ENCODE assay signal across 8 cellular contexts in the genomic region with DNA sequence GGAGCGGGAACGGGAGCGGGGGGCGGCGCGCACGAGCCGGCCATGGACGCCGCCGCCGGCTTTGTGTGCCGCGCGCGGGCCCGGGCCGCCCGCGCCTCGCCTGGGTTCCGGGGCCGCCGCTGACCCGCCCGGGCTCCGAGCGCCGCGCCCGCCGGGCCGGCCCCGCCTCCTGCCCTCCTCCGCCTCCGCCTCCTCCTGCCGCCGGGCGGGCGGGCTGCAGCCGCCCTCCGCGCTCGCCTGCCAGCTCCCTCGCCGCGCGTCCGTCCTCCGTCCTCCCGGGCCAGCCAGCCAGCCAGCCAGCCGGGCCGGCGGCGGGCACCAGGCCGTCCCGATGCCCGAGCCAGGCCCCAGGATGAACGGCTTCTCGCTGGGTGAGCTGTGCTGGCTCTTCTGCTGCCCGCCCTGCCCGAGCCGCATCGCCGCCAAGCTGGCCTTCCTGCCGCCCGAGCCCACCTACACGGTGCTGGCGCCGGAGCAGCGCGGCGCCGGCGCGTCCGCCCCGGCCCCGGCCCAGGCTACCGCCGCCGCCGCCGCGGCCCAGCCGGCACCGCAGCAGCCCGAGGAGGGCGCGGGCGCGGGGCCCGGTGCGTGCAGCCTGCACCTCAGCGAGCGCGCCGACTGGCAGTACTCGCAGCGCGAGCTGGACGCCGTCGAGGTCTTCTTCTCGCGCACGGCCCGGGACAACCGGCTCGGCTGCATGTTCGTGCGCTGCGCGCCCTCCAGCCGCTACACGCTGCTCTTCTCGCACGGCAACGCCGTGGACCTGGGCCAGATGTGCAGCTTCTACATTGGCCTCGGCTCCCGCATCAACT. TPM values are rescaled to one million over a fixed set of nuclear protein-coding genes. Genes with fewer than 3 reads are reported as not detected.
DNase-seq lines count a peak whose midpoint lies in the region; ATAC-seq and TF ChIP-seq lines count a peak whose summit lies in the region.

A gene (plus strand): TSS at position 212 of the 812 bp plus-strand sequence. CDS start 120 bp downstream, at position 332.

- peak within 1 kb of the TSS; percentile 85 for H2BK15ac ChIP-seq in mesenchymal stem cell (ENCODE audit: low read depth, poor library complexity, severe bottlenecking)

- peaks cover 9% of the 10 kb centered on the region for H3K4me1 ChIP-seq in mesenchymal stem cell (ENCODE audit: control insufficient read depth, insufficient read depth, low read depth, low read length)

- peak within 1 kb of the TSS; percentile 89 for H4K91ac ChIP-seq in mesenchymal stem cell (ENCODE audit: low read length)

- TF ChIP-seq CTCF in activated CD8-positive, alpha-beta T cell treated with anti-CD3 and anti-CD28 coated beads for 36 hours (IDR thresholded peaks at IDR 0.05), result no peak
- no peak for TF ChIP-seq CTCF in endothelial cell (IDR thresholded peaks at IDR 0.05; ENCODE audit: unreplicated experiment)

- H3K14ac ChIP-seq in mesenchymal stem cell (ENCODE audit: low read length in 2 of 2), result peak within 1 kb of the TSS in 1 of 2 experiments; percentile 94

- H2AK5ac ChIP-seq in mesenchymal stem cell (ENCODE audit: low read length, severe bottlenecking), result no peak within 1 kb of the TSS

- no peak within 1 kb of the TSS for H3K27ac ChIP-seq in mesenchymal stem cell (ENCODE audit: low read length, poor library complexity, severe bottlenecking)

- H3K9me3 ChIP-seq in mesenchymal stem cell (ENCODE audit: control insufficient read depth, low read length), result no peaks in the 10 kb centered on the region

- under 1% methylated on average over 72 of the region's 122 CpGs for WGBS in mesenchymal stem cell

- peak; percentile 67 for ATAC-seq in HG02763 (IDR thresholded peaks at IDR 0.05; ENCODE audit: unreplicated experiment)
- peak; percentile 76 for ATAC-seq in activated CD8-positive, alpha-beta T cell treated with anti-CD3 and anti-CD28 coated beads for 36 hours
- ATAC-seq in stimulated activated naive B cell treated with anti-CD40 and anti-IgM and Interleukin-4, amounts not matched to agents 10 μg/mL and 1 μg/mL and 100 μg/mL, for 72 hours (replicated peaks), result peak; percentile 78 to 83

- peaks cover 2% of the 10 kb centered on the region for H3K27me3 Mint-ChIP-seq in activated CD8-positive, alpha-beta T cell treated with anti-CD3 and anti-CD28 coated beads for 36 hours
- H3K27me3 Mint-ChIP-seq in endothelial cell (ENCODE audit: unreplicated experiment), result peaks cover 8% of the 10 kb centered on the region
- H3K27me3 Mint-ChIP-seq in stimulated activated naive B cell treated with anti-CD40 and anti-IgM and Interleukin-4, amounts not matched to agents 10 μg/mL and 1 μg/mL and 100 μg/mL, for 72 hours, result peaks cover 10 to 12% of the 10 kb centered on the region in 2 donors

- H3K27ac Mint-ChIP-seq in activated CD8-positive, alpha-beta T cell treated with anti-CD3 and anti-CD28 coated beads for 36 hours, result peak within 1 kb of the TSS; percentile 80
- H3K27ac Mint-ChIP-seq in endothelial cell (ENCODE audit: unreplicated experiment), result peak within 1 kb of the TSS; percentile 52
- peak within 1 kb of the TSS; percentile 92 for H3K27ac Mint-ChIP-seq in stimulated activated naive B cell treated with anti-CD40 and anti-IgM and Interleukin-4, amounts not matched to agents 10 μg/mL and 1 μg/mL and 100 μg/mL, for 72 hours

- peak within 1 kb of the TSS; percentile 39 for H2BK5ac ChIP-seq in mesenchymal stem cell (ENCODE audit: low read depth, low read length, poor library complexity, severe bottlenecking)

- DNase-seq in NCI-H2081 (lab: John Stamatoyannopoulos, UW) (peak; percentile 53 to 63), NCI-H2081 treated with DMSO at 0.1 percent for 48 hours (lab: John Stamatoyannopoulos, UW) (no peak), NCI-H2227 treated with DMSO at 0.1 percent for 48 hours (lab: John Stamatoyannopoulos, UW) (peak; percentile 33), endothelial cell (ENCODE audit: low spot score) (peak; percentile 58), mesenchymal stem cell (peak; percentile 75)
- peak; percentile 49 for DNase-seq in activated CD8-positive, alpha-beta T cell treated with anti-CD3 and anti-CD28 coated beads for 36 hours
- peak; percentile 42 for DNase-seq in stimulated activated naive B cell treated with anti-CD40 and anti-IgM and Interleukin-4, amounts not matched to agents 10 μg/mL and 1 μg/mL and 100 μg/mL, for 72 hours

- peak within 1 kb of the TSS; percentile 92 for H4K8ac ChIP-seq in mesenchymal stem cell (ENCODE audit: low read length)

- CTCF ChIA-PET in activated CD8-positive, alpha-beta T cell treated with anti-CD3 and anti-CD28 coated beads for 36 hours (lab: Charles Lee), result interaction anchor here (0.7 to 3.1 kb wide), 9 partner anchors 9 to 275 kb away, joined by 3 to 10 read pairs (median 5); a partner anchor contains a TSS

- peak within 1 kb of the TSS; percentile 91 for H3K9ac ChIP-seq in mesenchymal stem cell (ENCODE audit: low read length)

- peaks cover 23% of the 10 kb centered on the region for H3K79me1 ChIP-seq in mesenchymal stem cell (replicated peaks; ENCODE audit: low read length, poor library complexity, severe bottlenecking)

- H2AFZ ChIP-seq in mesenchymal stem cell (ENCODE audit: low read depth, low read length), result peak within 1 kb of the TSS; percentile 99

- H2BK12ac ChIP-seq in mesenchymal stem cell (ENCODE audit: low read length in 2 of 2), result peak within 1 kb of the TSS; percentile 35 to 47

- no peaks in the 10 kb centered on the region for H3K9me3 Mint-ChIP-seq in activated CD8-positive, alpha-beta T cell treated with anti-CD3 and anti-CD28 coated beads for 36 hours
- no peaks in the 10 kb centered on the region for H3K9me3 Mint-ChIP-seq in endothelial cell (ENCODE audit: unreplicated experiment)
- no peaks in the 10 kb centered on the region for H3K9me3 Mint-ChIP-seq in stimulated activated naive B cell treated with anti-CD40 and anti-IgM and Interleukin-4, amounts not matched to agents 10 μg/mL and 1 μg/mL and 100 μg/mL, for 72 hours

- H3K36me3 Mint-ChIP-seq in activated CD8-positive, alpha-beta T cell treated with anti-CD3 and anti-CD28 coated beads for 36 hours (ENCODE audit: low read depth), result peaks cover 4% of the 10 kb centered on the region
- no peaks in the 10 kb centered on the region for H3K36me3 Mint-ChIP-seq in endothelial cell (ENCODE audit: low read depth, unreplicated experiment)
- no peaks in the 10 kb centered on the region for H3K36me3 Mint-ChIP-seq in stimulated activated naive B cell treated with anti-CD40 and anti-IgM and Interleukin-4, amounts not matched to agents 10 μg/mL and 1 μg/mL and 100 μg/mL, for 72 hours

- H3K4me3 ChIP-seq in mesenchymal stem cell (ENCODE audit: insufficient read depth in 1 of 2, low read depth in 1 of 2, low read length in 2 of 2), result peak within 1 kb of the TSS; percentile 76 to 94

- peak within 1 kb of the TSS; percentile 38 to 76 for H3K4ac ChIP-seq in mesenchymal stem cell (ENCODE audit: low read depth in 1 of 2, low read length in 2 of 2)

- peak within 1 kb of the TSS; percentile 82 for H3K4me3 Mint-ChIP-seq in activated CD8-positive, alpha-beta T cell treated with anti-CD3 and anti-CD28 coated beads for 36 hours
- peak within 1 kb of the TSS; percentile 94 for H3K4me3 Mint-ChIP-seq in endothelial cell (ENCODE audit: unreplicated experiment)
- H3K4me3 Mint-ChIP-seq in stimulated activated naive B cell treated with anti-CD40 and anti-IgM and Interleukin-4, amounts not matched to agents 10 μg/mL and 1 μg/mL and 100 μg/mL, for 72 hours, result peak within 1 kb of the TSS; percentile 93

- H3K4me2 ChIP-seq in mesenchymal stem cell (ENCODE audit: low read length, poor library complexity, severe bottlenecking), result peak within 1 kb of the TSS; percentile 88

- peak within 1 kb of the TSS; percentile 71 to 92 for H3K18ac ChIP-seq in mesenchymal stem cell (ENCODE audit: low read depth in 1 of 2, low read length in 2 of 2)

- peaks cover 20% of the 10 kb centered on the region for H3K4me1 Mint-ChIP-seq in activated CD8-positive, alpha-beta T cell treated with anti-CD3 and anti-CD28 coated beads for 36 hours (ENCODE audit: low read depth)
- H3K4me1 Mint-ChIP-seq in endothelial cell (ENCODE audit: unreplicated experiment), result peaks cover 14% of the 10 kb centered on the region
- peaks cover 7 to 22% of the 10 kb centered on the region in 2 donors for H3K4me1 Mint-ChIP-seq in stimulated activated naive B cell treated with anti-CD40 and anti-IgM and Interleukin-4, amounts not matched to agents 10 μg/mL and 1 μg/mL and 100 μg/mL, for 72 hours

- POLR2A ChIA-PET in activated CD8-positive, alpha-beta T cell treated with anti-CD3 and anti-CD28 coated beads for 36 hours (lab: Charles Lee), result interaction anchor here (0.6 to 1.5 kb wide), 6 partner anchors 8 to 306 kb away, joined by 3 to 4 read pairs (median 4); no protein-coding TSS in a partner anchor

- H3K27me3 ChIP-seq in mesenchymal stem cell (ENCODE audit: control insufficient read depth in 1 of 2, insufficient read depth in 1 of 2, low read length in 2 of 2), result no peaks in the 10 kb centered on the region

- peak within 1 kb of the TSS; percentile 85 to 99 for H3K23ac ChIP-seq in mesenchymal stem cell (ENCODE audit: low read length in 2 of 2)

- intact Hi-C loops in activated CD8-positive, alpha-beta T cell treated with anti-CD3 and anti-CD28 coated beads for 36 hours (cut with micrococcal nuclease), result no loop called here

- H2BK120ac ChIP-seq in mesenchymal stem cell (ENCODE audit: low read depth, low read length), result peak within 1 kb of the TSS; percentile 49

- peaks cover 0 to 6% of the 10 kb centered on the region in 2 experiments for H3K36me3 ChIP-seq in mesenchymal stem cell (ENCODE audit: control insufficient read depth in 1 of 2, insufficient read depth in 2 of 2, low read depth in 1 of 2, low read length in 2 of 2)

RNA-seq across cellular contexts. Expression of the gene that starts here (rescaled TPM):
- 1 to 10 TPM; 5.4 to 5.6 TPM for total RNA-seq in activated CD8-positive, alpha-beta T cell treated with anti-CD3 and anti-CD28 coated beads for 36 hours
- 3.3 TPM for total RNA-seq in endothelial cell (ENCODE audit: unreplicated experiment)
- 6.0 TPM for polyA plus RNA-seq in mesenchymal stem cell (2013, experiment 1 of 2)
- polyA plus RNA-seq in mesenchymal stem cell (2013, experiment 2 of 2), result 6.4 TPM
